Comparison of ENCODE assay signal across 8 cellular contexts in genomic region chr7:129607471-129608120, GRCh38. TPM values are rescaled to one million over a fixed set of nuclear protein-coding genes. Genes with fewer than 3 reads are reported as not detected.
DNase-seq lines count a peak whose midpoint lies in the region; ATAC-seq and TF ChIP-seq lines count a peak whose summit lies in the region.

No MANE protein-coding gene starts in this region.

- H3K36me3 Mint-ChIP-seq in activated CD4-positive, alpha-beta T cell treated with anti-CD3 and anti-CD28 coated beads for 36 hours (ENCODE audit: low read depth) = peaks cover 41% of the 10 kb centered on the region
- H3K36me3 Mint-ChIP-seq in mesothelial cell of epicardium = peaks cover 22% of the 10 kb centered on the region

- H3K4me2 ChIP-seq in hepatocyte = no peak overlapping the region

- H4K20me1 ChIP-seq in hepatocyte (ENCODE audit: insufficient read depth, poor library complexity, severe bottlenecking) = no peaks in the 10 kb centered on the region

- no peak overlapping the region for H3K27ac Mint-ChIP-seq in activated CD4-positive, alpha-beta T cell treated with anti-CD3 and anti-CD28 coated beads for 36 hours
- H3K27ac Mint-ChIP-seq in mesothelial cell of epicardium = no peak overlapping the region

- peaks cover 28% of the 10 kb centered on the region for H3K79me2 ChIP-seq in hepatocyte

- ATAC-seq in activated CD4-positive, alpha-beta T cell treated with anti-CD3 and anti-CD28 coated beads for 36 hours = no peak
- ATAC-seq in HG03469 (IDR thresholded peaks at IDR 0.05; ENCODE audit: unreplicated experiment) (no peak), HG02840 (IDR thresholded peaks at IDR 0.05; ENCODE audit: low FRiP score, unreplicated experiment) (no peak)

- no peak overlapping the region for H3K4me3 ChIP-seq in hepatocyte

- no peak overlapping the region for H3K4me3 Mint-ChIP-seq in activated CD4-positive, alpha-beta T cell treated with anti-CD3 and anti-CD28 coated beads for 36 hours
- H3K4me3 Mint-ChIP-seq in mesothelial cell of epicardium = no peak overlapping the region

- H3K9me2 ChIP-seq in hepatocyte (replicated peaks; ENCODE audit: insufficient read depth) = no peaks in the 10 kb centered on the region

- H3K9me3 Mint-ChIP-seq in activated CD4-positive, alpha-beta T cell treated with anti-CD3 and anti-CD28 coated beads for 36 hours (ENCODE audit: low read depth) = peaks cover 3% of the 10 kb centered on the region
- H3K9me3 Mint-ChIP-seq in mesothelial cell of epicardium = no peaks in the 10 kb centered on the region

- CTCF ChIA-PET in activated CD4-positive, alpha-beta T cell treated with anti-CD3 and anti-CD28 coated beads for 36 hours (lab: Charles Lee) = interaction anchor here (0.6 to 2.1 kb wide), 7 partner anchors 8 to 504 kb away, joined by 3 to 11 read pairs (median 3); no protein-coding TSS in a partner anchor

- WGBS in hepatocyte (ENCODE audit: low lambda C conversion rate, missing lambda C conversion rate) = 77% methylated on average over 7 of the region's 7 CpGs

- intact Hi-C loops in activated CD4-positive, alpha-beta T cell treated with anti-CD3 and anti-CD28 coated beads for 36 hours (cut with DNase I, micrococcal nuclease) = no loop called here

- H2AFZ ChIP-seq in hepatocyte = no peak overlapping the region

- peak; percentile 26 for TF ChIP-seq CTCF in hepatocyte (IDR thresholded peaks at IDR 0.05; ENCODE audit: poor library complexity)
- TF ChIP-seq CTCF in mesothelial cell of epicardium (IDR thresholded peaks at IDR 0.05; ENCODE audit: unreplicated experiment) = no peak

- H3K4me1 Mint-ChIP-seq in activated CD4-positive, alpha-beta T cell treated with anti-CD3 and anti-CD28 coated beads for 36 hours = peaks cover 53% of the 10 kb centered on the region
- peaks cover 8% of the 10 kb centered on the region for H3K4me1 Mint-ChIP-seq in mesothelial cell of epicardium

- no peaks in the 10 kb centered on the region for H3K27me3 Mint-ChIP-seq in activated CD4-positive, alpha-beta T cell treated with anti-CD3 and anti-CD28 coated beads for 36 hours
- H3K27me3 Mint-ChIP-seq in mesothelial cell of epicardium (ENCODE audit: low read depth) = no peaks in the 10 kb centered on the region

- no peaks in the 10 kb centered on the region for H3K36me3 ChIP-seq in hepatocyte (replicated peaks; ENCODE audit: insufficient read depth, low read depth)

- no peaks in the 10 kb centered on the region for H3K27me3 ChIP-seq in hepatocyte

- DNase-seq in activated CD4-positive, alpha-beta T cell treated with anti-CD3 and anti-CD28 coated beads for 36 hours = peak; percentile 66
- DNase-seq in activated CD4-positive, alpha-beta T cell treated with anti-CD3 and anti-CD28 coated beads for 1 hour = no peak
- DNase-seq in NCI-H146 treated with DMSO at 0.1 percent for 48 hours (lab: John Stamatoyannopoulos, UW; ENCODE audit: unreplicated experiment) (peak; percentile 35), activated T-cell treated with anti-CD3 and anti-CD28 coated beads for 48 hours (ENCODE audit: low read depth) (peak; percentile 30), hepatocyte (ENCODE audit: low spot score) (peak; percentile 35), mesothelial cell of epicardium (ENCODE audit: low spot score in 2 of 2, unreplicated experiment in 2 of 2) (no peak)

- peaks cover 8% of the 10 kb centered on the region for H3K4me1 ChIP-seq in hepatocyte (ENCODE audit: insufficient read depth)

- POLR2A ChIA-PET in activated CD4-positive, alpha-beta T cell treated with anti-CD3 and anti-CD28 coated beads for 36 hours (lab: Charles Lee) = no interaction called here

- H3K9me3 ChIP-seq in hepatocyte (ENCODE audit: low read depth) = no peaks in the 10 kb centered on the region

- no peak overlapping the region for H3K27ac ChIP-seq in hepatocyte

RNA-seq across cellular contexts. Expression of gene NRF1, which starts 3.9 kb away (rescaled TPM):
- total RNA-seq in activated CD4-positive, alpha-beta T cell treated with anti-CD3 and anti-CD28 coated beads for 36 hours = 10 to 100 TPM; 20.5 to 28.9 TPM
- total RNA-seq in hepatocyte = 12.0 and 21.7 TPM in 2 replicates
- polyA plus RNA-seq in hepatocyte = 5.4 and 11.2 TPM in 2 replicates
- 26.2 to 26.6 TPM (median 26.3 TPM) in 3 replicates for total RNA-seq in mesothelial cell of epicardium

Comparison
In these comparisons a context has a peak if more than half of its experiments do, and no peak if none do; other contexts are left out.
1. DNase-seq: peak in activated CD4-positive, alpha-beta T cell treated with anti-CD3 and anti-CD28 coated beads for 36 hours (single experiment), NCI-H146 treated with DMSO at 0.1 percent for 48 hours (single experiment), activated T-cell treated with anti-CD3 and anti-CD28 coated beads for 48 hours (single experiment) and hepatocyte (single experiment); none in activated CD4-positive, alpha-beta T cell treated with anti-CD3 and anti-CD28 coated beads for 1 hour (single experiment) and mesothelial cell of epicardium (0 of 2).